Comparison of ENCODE assay signal across 26 cellular contexts in genomic region chr14:97282210-97282609, GRCh38.
"Had no signal": no experiment of that assay in that cellular context is flagged by ENCODE, and none has a peak within 500 bp of the region (broad histone marks: within the 10 kb centered on the region; RNA-seq: fewer than 3 reads in every experiment).

No MANE protein-coding gene starts in this region.

- H3K36me3 Mint-ChIP-seq: immature natural killer cell; mesothelial cell of epicardium; naive B cell; natural killer cell; neural progenitor cell; stimulated activated naive B cell treated with anti-CD40 and anti-IgM and Interleukin-4, amounts not matched to agents 10 μg/mL and 1 μg/mL and 100 μg/mL, for 72 hours had no signal

- H3K27ac ChIP-seq: left ventricle myocardium inferior, neural progenitor cell, neutrophil, parathyroid adenoma, psoas muscle, right lobe of liver, suprapubic skin, thoracic aorta, tibial artery, upper lobe of right lung had no signal

- H3K4me1 Mint-ChIP-seq: immature natural killer cell, mesothelial cell of epicardium, naive B cell, natural killer cell, nephron progenitor cell had no signal

- H3K9me3 ChIP-seq: left ventricle myocardium inferior, neutrophil, psoas muscle, right lobe of liver, suprapubic skin, thoracic aorta, tibial artery, upper lobe of right lung had no signal

- H3K36me3 ChIP-seq: left ventricle myocardium inferior, neural progenitor cell, neutrophil, right lobe of liver, suprapubic skin, thoracic aorta, tibial artery, upper lobe of right lung had no signal

- H3K4me1 ChIP-seq: left ventricle myocardium inferior, parathyroid adenoma, psoas muscle, right lobe of liver, suprapubic skin, tibial artery, upper lobe of right lung had no signal

- H2AFZ ChIP-seq: neural progenitor cell, parathyroid adenoma had no signal

- H3K4me3 Mint-ChIP-seq: immature natural killer cell; mesothelial cell of epicardium; naive B cell; natural killer cell; nephron progenitor cell; neural progenitor cell; stimulated activated naive B cell treated with anti-CD40 and anti-IgM and Interleukin-4, amounts not matched to agents 10 μg/mL and 1 μg/mL and 100 μg/mL, for 72 hours had no signal

- H3K9me3 Mint-ChIP-seq: immature natural killer cell; mesothelial cell of epicardium; naive B cell; natural killer cell; nephron progenitor cell; neural progenitor cell; stimulated activated naive B cell treated with anti-CD40 and anti-IgM and Interleukin-4, amounts not matched to agents 10 μg/mL and 1 μg/mL and 100 μg/mL, for 72 hours had no signal

- H3K27ac Mint-ChIP-seq: mesothelial cell of epicardium; naive B cell; natural killer cell; nephron progenitor cell; neural progenitor cell; stimulated activated naive B cell treated with anti-CD40 and anti-IgM and Interleukin-4, amounts not matched to agents 10 μg/mL and 1 μg/mL and 100 μg/mL, for 72 hours had no signal

- H3K4me2 ChIP-seq: neural progenitor cell, smooth muscle cell had no signal

- H3K4me3 ChIP-seq: left ventricle myocardium inferior, lung, neural progenitor cell, psoas muscle, right lobe of liver, smooth muscle cell, suprapubic skin, thoracic aorta, tibial artery, upper lobe of right lung had no signal

- H3K79me2 ChIP-seq: parathyroid adenoma had no signal

- ATAC-seq: natural killer cell; psoas muscle; right lobe of liver; stimulated activated naive B cell treated with anti-CD40 and anti-IgM and Interleukin-4, amounts not matched to agents 10 μg/mL and 1 μg/mL and 100 μg/mL, for 72 hours; upper lobe of right lung had no signal

- H3K9ac ChIP-seq: neural progenitor cell, parathyroid adenoma had no signal

- DNase-seq: hypothalamus; immature natural killer cell; kidney; left ventricle myocardium inferior; mesendoderm; naive B cell; natural killer cell; nephron progenitor cell; occipital lobe; psoas muscle; right lobe of liver; stimulated activated CD4-positive, alpha-beta T cell treated with anti-CD3 and anti-CD28 coated beads, Interleukin-2, amount 100 ng/mL, for 24 hours; stimulated activated CD4-positive, alpha-beta T cell treated with anti-CD3 and anti-CD28 coated beads, Interleukin-4, amount 100 ng/mL, for 1 hour; stimulated activated naive B cell treated with anti-CD40 and anti-IgM and Interleukin-4, amounts not matched to agents 10 μg/mL and 1 μg/mL and 100 μg/mL, for 72 hours; stimulated activated naive CD8-positive, alpha-beta T cell treated with anti-CD3 and anti-CD28 coated beads, Interleukin-15, Interleukin-2, amounts not matched to agents 100 U/mL and 50 U/mL, for 24 hours; tibial artery; trophoblast cell; upper lobe of right lung had no signal

- H3K27me3 ChIP-seq: neural progenitor cell, right lobe of liver, tibial artery had no signal
